22 cellular contexts compared by ENCODE assay signal in genomic region chr2:210174086-210174485, GRCh38. TPM values are rescaled to one million over a fixed set of nuclear protein-coding genes. Genes with fewer than 3 reads are reported as not detected.
"Had no signal": no experiment of that assay in that cellular context is flagged by ENCODE, and none has a peak within 500 bp of the region (broad histone marks: within the 10 kb centered on the region; RNA-seq: fewer than 3 reads in every experiment).

No MANE protein-coding gene starts in this region.

- H3K27ac ChIP-seq: hepatocyte, left ventricle myocardium inferior, ovary, prostate gland, sigmoid colon, spleen, tibial nerve, uterus had no signal

- H3K4me3 ChIP-seq: hepatocyte, left ventricle myocardium inferior, lung, ovary, prostate gland, sigmoid colon, spleen, tibial nerve, uterus had no signal

- H3K9me3 ChIP-seq: ovary, prostate gland, sigmoid colon, tibial nerve, uterus had no signal

- ATAC-seq: natural killer cell; right cardiac atrium; stimulated activated effector memory CD8-positive, alpha-beta T cell treated with anti-CD3 and anti-CD28 coated beads, Interleukin-12 subunit alpha, Interleukin-12 subunit beta, amount 100 ng/mL, for 72 hours had no signal

- H3K36me3 ChIP-seq: left ventricle myocardium inferior, ovary, prostate gland, sigmoid colon, spleen, uterus had no signal

- H3K27me3 ChIP-seq: hepatocyte, ovary, sigmoid colon, tibial nerve, uterus had no signal

- H3K4me2 ChIP-seq: hepatocyte had no signal

- FAIRE-seq: small intestine had no signal

- H2AFZ ChIP-seq: hepatocyte had no signal

- DNase-seq: islet precursor cell; left ventricle myocardium inferior; mesendoderm; naive B cell; natural killer cell; ovary; posterior cingulate gyrus; retina; sigmoid colon; small intestine; spleen; stimulated activated CD4-positive, alpha-beta T cell treated with anti-CD3 and anti-CD28 coated beads, Interleukin-4, amount 100 ng/mL, for 24 hours; substantia nigra; uterus had no signal

RNA-seq across cellular contexts. Expression of gene ACADL, which starts 51.2 kb away (rescaled TPM):
- total RNA-seq: mononuclear cell, natural killer cell, spleen had no signal
- polyA plus RNA-seq: neural cell had no signal
